In the genomic region with DNA sequence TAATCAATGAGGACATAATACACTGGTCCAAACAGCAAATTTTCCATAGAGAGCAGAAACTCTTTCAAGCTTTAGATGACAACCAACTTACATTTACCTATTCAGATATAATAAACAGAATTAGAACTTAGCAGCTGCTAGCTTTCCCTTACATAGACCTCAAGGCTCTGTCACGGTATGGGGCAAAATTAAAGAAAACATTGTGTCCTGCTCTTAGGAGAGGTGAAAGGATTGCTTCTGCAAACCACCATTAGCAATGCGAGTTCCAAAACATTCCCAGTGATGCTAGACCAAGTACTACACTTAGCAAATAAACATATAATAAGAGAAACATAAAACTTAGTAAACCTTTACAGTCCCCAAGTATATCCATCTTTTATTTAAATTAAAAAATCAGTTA, we compare ENCODE assay signal across 33 cellular contexts.
A peak's percentile ranks its signal among the peaks of the same experiment; 100 is the strongest.
DNase-seq lines count a peak whose midpoint lies in the region; TF ChIP-seq lines count a peak whose summit lies in the region.
"Had no signal": no experiment of that assay in that cellular context is flagged by ENCODE, and none has a peak within 500 bp of the region (broad histone marks: within the 10 kb centered on the region; RNA-seq: fewer than 3 reads in every experiment).

No MANE protein-coding gene starts in this region.

- peaks cover 68 to 72% of the 10 kb centered on the region in 2 experiments for H3K4me1 Mint-ChIP-seq in H9
- H3K4me1 Mint-ChIP-seq in glutamatergic neuron (ENCODE audit: low read depth, unreplicated experiment), result peaks cover 39% of the 10 kb centered on the region
- H3K4me1 Mint-ChIP-seq: activated naive CD8-positive, alpha-beta T cell treated with anti-CD3 and anti-CD28 coated beads for 36 hours; B cell; CD8-positive, alpha-beta memory T cell; stimulated activated naive CD8-positive, alpha-beta T cell treated with anti-CD3 and anti-CD28 coated beads, Interleukin-15, amount 100 ng/mL, for 72 hours had no signal

- H3K27ac Mint-ChIP-seq in H9 (peak overlapping the region; percentile 69 to 97 (median 91)), glutamatergic neuron (ENCODE audit: unreplicated experiment) (no peak overlapping the region)
- H3K27ac Mint-ChIP-seq: activated CD4-positive, alpha-beta T cell treated with anti-CD3 and anti-CD28 coated beads, Interleukin-2, amount 10 ng/mL, durations not matched to agents 7 days and 5 days; activated naive CD8-positive, alpha-beta T cell treated with anti-CD3 and anti-CD28 coated beads for 36 hours; B cell; stimulated activated naive CD8-positive, alpha-beta T cell treated with anti-CD3 and anti-CD28 coated beads, Interleukin-15, amount 100 ng/mL, for 72 hours had no signal

- H2BK120ac ChIP-seq in H9 (ENCODE audit: low read depth, low read length, poor library complexity, severe bottlenecking), result no peak overlapping the region
- no peak overlapping the region for H2BK120ac ChIP-seq in mesendoderm (ENCODE audit: low read depth, low read length)
- no peak overlapping the region for H2BK120ac ChIP-seq in trophoblast cell (ENCODE audit: insufficient read depth, low read length, poor library complexity)

- no peak overlapping the region for H2BK20ac ChIP-seq in H9 (ENCODE audit: low read depth, low read length, poor library complexity, severe bottlenecking)

- no peaks in the 10 kb centered on the region for H4K20me1 ChIP-seq in H9 (ENCODE audit: control insufficient read depth, insufficient read depth, insufficient read length)

- no peak overlapping the region for H4K5ac ChIP-seq in H9 (ENCODE audit: insufficient read length, low read depth, low read length)
- H4K5ac ChIP-seq in mesendoderm (ENCODE audit: low read length), result no peak overlapping the region

- no peak overlapping the region for H4K91ac ChIP-seq in H9 (ENCODE audit: insufficient read length, low read depth, low read length)
- H4K91ac ChIP-seq in trophoblast cell (ENCODE audit: low read depth, low read length), result no peak overlapping the region

- H3K36me3 ChIP-seq in SJCRH30, result no peaks in the 10 kb centered on the region
- H3K36me3 ChIP-seq in mesendoderm (ENCODE audit: control insufficient read depth, insufficient read depth, low read length), result no peaks in the 10 kb centered on the region
- no peaks in the 10 kb centered on the region for H3K36me3 ChIP-seq in trophoblast cell (ENCODE audit: control insufficient read depth in 1 of 2, insufficient read depth in 2 of 2, low read length in 2 of 2)
- H3K36me3 ChIP-seq: left ventricle myocardium inferior, neutrophil, SJSA1, uterus, WERI-Rb-1 had no signal

- H3K4me3 Mint-ChIP-seq in H9 (no peak overlapping the region), glutamatergic neuron (ENCODE audit: unreplicated experiment) (no peak overlapping the region)
- H3K4me3 Mint-ChIP-seq: activated CD4-positive, alpha-beta T cell treated with anti-CD3 and anti-CD28 coated beads, Interleukin-2, amount 10 ng/mL, durations not matched to agents 7 days and 5 days; activated naive CD8-positive, alpha-beta T cell treated with anti-CD3 and anti-CD28 coated beads for 36 hours; activated T-cell treated with anti-CD3 and anti-CD28 coated beads, Interleukin-2, amount 50 U/mL, for 4 hours; B cell; CD8-positive, alpha-beta memory T cell; stimulated activated naive CD8-positive, alpha-beta T cell treated with anti-CD3 and anti-CD28 coated beads, Interleukin-15, amount 100 ng/mL, for 72 hours had no signal

- no peak overlapping the region for H4K12ac ChIP-seq in trophoblast cell (ENCODE audit: low read depth, low read length)

- WGBS in H9 (ENCODE audit: extremely low coverage, insufficient read length, low lambda C conversion rate), result no CpG with 5 or more reads among the region's 2 CpGs
- no CpG with 5 or more reads among the region's 2 CpGs for WGBS in mesendoderm (ENCODE audit: extremely low coverage, insufficient coverage, low lambda C conversion rate)
- no CpG with 5 or more reads among the region's 2 CpGs for WGBS in trophoblast cell (ENCODE audit: extremely low coverage, insufficient coverage, insufficient read length)

- H2AFZ ChIP-seq in H9 (ENCODE audit: low read length) (no peak overlapping the region), trophoblast cell (ENCODE audit: insufficient read depth, low read length, poor library complexity) (no peak overlapping the region)

- H3K27ac ChIP-seq in H9 (ENCODE audit: insufficient read length, low read depth, low read length) (no peak overlapping the region), SJCRH30 (peak overlapping the region; percentile 93), mesendoderm (ENCODE audit: low read depth, low read length) (no peak overlapping the region), trophoblast cell (ENCODE audit: low read depth, low read length) (no peak overlapping the region)
- H3K27ac ChIP-seq: left ventricle myocardium inferior, neutrophil, SJSA1, spleen, uterus, WERI-Rb-1 had no signal

- no peaks in the 10 kb centered on the region for H3K23me2 ChIP-seq in H9 (ENCODE audit: insufficient read length, low read depth, low read length, poor library complexity, severe bottlenecking)

- no peaks in the 10 kb centered on the region for H3K9me3 ChIP-seq in H9 (ENCODE audit: control insufficient read depth, low read depth, low read length)
- no peaks in the 10 kb centered on the region for H3K9me3 ChIP-seq in SJCRH30 (replicated peaks)
- H3K9me3 ChIP-seq in trophoblast cell (ENCODE audit: insufficient read depth, low read depth, low read length), result no peaks in the 10 kb centered on the region
- H3K9me3 ChIP-seq: left ventricle myocardium inferior, neutrophil, SJSA1, spleen, uterus had no signal

- H3K23ac ChIP-seq in H9 (ENCODE audit: insufficient read length, low read depth, low read length) (no peak overlapping the region), mesendoderm (ENCODE audit: low read length) (no peak overlapping the region), trophoblast cell (ENCODE audit: low read length) (no peak overlapping the region)

- H3K79me2 ChIP-seq in H9 (ENCODE audit: insufficient read depth, low read length), result no peaks in the 10 kb centered on the region
- no peaks in the 10 kb centered on the region for H3K79me2 ChIP-seq in mesendoderm (ENCODE audit: control insufficient read depth, insufficient read depth, low read length)
- no peaks in the 10 kb centered on the region for H3K79me2 ChIP-seq in trophoblast cell (ENCODE audit: control insufficient read depth, insufficient read depth, low read length, poor library complexity)

- no peaks in the 10 kb centered on the region for H3K27me3 ChIP-seq in H9 (ENCODE audit: insufficient read depth, low read length)
- H3K27me3 ChIP-seq in SJCRH30, result no peaks in the 10 kb centered on the region
- no peaks in the 10 kb centered on the region for H3K27me3 ChIP-seq in mesendoderm (ENCODE audit: insufficient read depth, low read length, poor library complexity)
- H3K27me3 ChIP-seq in trophoblast cell (ENCODE audit: insufficient read depth, low read length), result no peaks in the 10 kb centered on the region
- H3K27me3 ChIP-seq: neutrophil, SJSA1, spleen, uterus had no signal

- TF ChIP-seq CTCF in H9 (conservative IDR thresholded peaks at IDR 0.05) (no peak), glutamatergic neuron (IDR thresholded peaks at IDR 0.05; ENCODE audit: partially characterized antibody, unreplicated experiment) (no peak)

- H3K27me3 Mint-ChIP-seq in H9 (ENCODE audit: low read depth), result no peaks in the 10 kb centered on the region
- peaks cover 4% of the 10 kb centered on the region for H3K27me3 Mint-ChIP-seq in glutamatergic neuron (ENCODE audit: unreplicated experiment)
- H3K27me3 Mint-ChIP-seq: activated CD4-positive, alpha-beta T cell treated with anti-CD3 and anti-CD28 coated beads, Interleukin-2, amount 10 ng/mL, durations not matched to agents 7 days and 5 days; activated naive CD8-positive, alpha-beta T cell treated with anti-CD3 and anti-CD28 coated beads for 36 hours; B cell; CD8-positive, alpha-beta memory T cell; stimulated activated naive CD8-positive, alpha-beta T cell treated with anti-CD3 and anti-CD28 coated beads, Interleukin-15, amount 100 ng/mL, for 72 hours had no signal

- H3K4me3 ChIP-seq in SJCRH30 (peak overlapping the region; percentile 20), mesendoderm (ENCODE audit: low read length) (no peak overlapping the region), trophoblast cell (ENCODE audit: low read depth, low read length) (no peak overlapping the region)
- H3K4me3 ChIP-seq: left ventricle myocardium inferior, SJSA1, spleen, uterus had no signal

- peak overlapping the region; percentile 72 for H3K18ac ChIP-seq in H9 (ENCODE audit: insufficient read length, low read depth, low read length)
- H3K18ac ChIP-seq in mesendoderm (ENCODE audit: low read length), result no peak overlapping the region
- H3K18ac ChIP-seq in trophoblast cell (ENCODE audit: low read length), result no peak overlapping the region

- H3K4ac ChIP-seq in H9 (ENCODE audit: low read depth, low read length), result no peak overlapping the region; the same call in 1 of the 2 replicates
- no peak overlapping the region for H3K4ac ChIP-seq in mesendoderm (ENCODE audit: low read depth, low read length)
- H3K4ac ChIP-seq in trophoblast cell (ENCODE audit: low read depth, low read length), result no peak overlapping the region

- H3K79me1 ChIP-seq in H9 (ENCODE audit: insufficient read depth, low read depth, low read length, poor library complexity, severe bottlenecking), result no peaks in the 10 kb centered on the region
- H3K79me1 ChIP-seq in mesendoderm (ENCODE audit: low read length), result no peaks in the 10 kb centered on the region
- H3K79me1 ChIP-seq in trophoblast cell (ENCODE audit: low read length), result peaks cover under 1% of the 10 kb centered on the region

- H3K9me3 Mint-ChIP-seq in H9 (no peaks in the 10 kb centered on the region), glutamatergic neuron (ENCODE audit: unreplicated experiment) (no peaks in the 10 kb centered on the region)
- H3K9me3 Mint-ChIP-seq: activated CD4-positive, alpha-beta T cell treated with anti-CD3 and anti-CD28 coated beads, Interleukin-2, amount 10 ng/mL, durations not matched to agents 7 days and 5 days; activated naive CD8-positive, alpha-beta T cell treated with anti-CD3 and anti-CD28 coated beads for 36 hours; activated T-cell treated with anti-CD3 and anti-CD28 coated beads, Interleukin-2, amount 50 U/mL, for 4 hours; CD8-positive, alpha-beta memory T cell; stimulated activated naive CD8-positive, alpha-beta T cell treated with anti-CD3 and anti-CD28 coated beads, Interleukin-15, amount 100 ng/mL, for 72 hours had no signal

- no peak overlapping the region for H2BK15ac ChIP-seq in H9 (ENCODE audit: low read depth, low read length)
- H2BK15ac ChIP-seq in mesendoderm (replicated peaks; ENCODE audit: low read depth), result no peak overlapping the region

- H3T11ph ChIP-seq in H9 (ENCODE audit: low read length), result peak overlapping the region; percentile 5

- H3K9ac ChIP-seq in H9 (ENCODE audit: extremely low read depth, insufficient read length, low read length) (no peak overlapping the region), mesendoderm (ENCODE audit: low read length) (no peak overlapping the region), trophoblast cell (ENCODE audit: low read length) (no peak overlapping the region)

- DNase-seq in H9 (no peak), NCI-H1417 (lab: John Stamatoyannopoulos, UW) (peak; percentile 15 to 79 (median 29)), SJCRH30 (peak; percentile 73 to 95), mesendoderm (peak; percentile 56), trophoblast cell (no peak), glutamatergic neuron (no peak)
- no peak for DNase-seq in activated T-cell treated with anti-CD3 and anti-CD28 coated beads, Interleukin-2, amount 50 U/mL, for 1 hour
- DNase-seq: ACHN; activated CD4-positive, alpha-beta T cell treated with anti-CD3 and anti-CD28 coated beads, Interleukin-2, amount 10 ng/mL, durations not matched to agents 7 days and 5 days; activated gamma-delta T cell; activated naive CD8-positive, alpha-beta T cell treated with anti-CD3 and anti-CD28 coated beads for 36 hours; activated T-cell treated with anti-CD3 and anti-CD28 coated beads, Interleukin-2, amount 50 U/mL, for 4 hours; anterior cingulate cortex; CD8-positive, alpha-beta memory T cell; effector memory CD4-positive, alpha-beta T cell; GOT3; IMR-90; islet precursor cell; left ventricle myocardium inferior; mesenchymal stem cell; MV-4-11; NCI-H187 treated with DMSO at 0.1 percent for 48 hours; NCI-H226; right cardiac atrium; RPMI8226; spleen; stimulated activated CD4-positive, alpha-beta T cell treated with anti-CD3 and anti-CD28 coated beads, Interleukin-2, amount 100 ng/mL, for 24 hours; stimulated activated naive CD8-positive, alpha-beta T cell treated with anti-CD3 and anti-CD28 coated beads, Interleukin-15, amount 100 ng/mL, for 72 hours; uterus; WERI-Rb-1 had no signal

- no peak overlapping the region for H2BK5ac ChIP-seq in H9 (ENCODE audit: insufficient read length, low read length)
- H2BK5ac ChIP-seq in mesendoderm (ENCODE audit: low read length), result no peak overlapping the region
- no peak overlapping the region for H2BK5ac ChIP-seq in trophoblast cell (ENCODE audit: low read depth, low read length, poor library complexity)

- H3K56ac ChIP-seq in H9 (ENCODE audit: insufficient read length, low read depth, low read length) (no peak overlapping the region), mesendoderm (ENCODE audit: low read length) (peak overlapping the region; percentile 42)

- H4K8ac ChIP-seq in H9 (replicated peaks; ENCODE audit: insufficient read length, low read depth, low read length) (no peak overlapping the region), mesendoderm (ENCODE audit: low read depth, low read length) (no peak overlapping the region), trophoblast cell (ENCODE audit: low read depth, low read length) (no peak overlapping the region)

- H3K4me2 ChIP-seq in H9 (ENCODE audit: insufficient read depth, insufficient read length, low read length) (no peak overlapping the region), mesendoderm (ENCODE audit: low read length) (no peak overlapping the region), trophoblast cell (ENCODE audit: low read length) (no peak overlapping the region)

- H2BK12ac ChIP-seq in H9 (ENCODE audit: insufficient read length, low read depth, low read length) (no peak overlapping the region), trophoblast cell (ENCODE audit: low read length) (no peak overlapping the region)

- H3K4me1 ChIP-seq in H9 (ENCODE audit: insufficient read depth, low read length), result peaks cover 15% of the 10 kb centered on the region; the same call in 1 of the 2 replicates
- peaks cover 76% of the 10 kb centered on the region for H3K4me1 ChIP-seq in SJCRH30
- peaks cover 10% of the 10 kb centered on the region for H3K4me1 ChIP-seq in mesendoderm (ENCODE audit: control insufficient read depth, low read depth, low read length)
- H3K4me1 ChIP-seq in trophoblast cell (ENCODE audit: control insufficient read depth in 1 of 2, insufficient read depth in 2 of 2, low read length in 2 of 2), result peaks cover 5 to 9% of the 10 kb centered on the region in 2 experiments
- H3K4me1 ChIP-seq: left ventricle myocardium inferior, spleen, uterus had no signal

- no peak overlapping the region for H2AK5ac ChIP-seq in H9 (ENCODE audit: insufficient read length, low read length)
- H2AK5ac ChIP-seq in mesendoderm (ENCODE audit: low read length), result no peak overlapping the region
- H2AK5ac ChIP-seq in trophoblast cell (ENCODE audit: low read length), result no peak overlapping the region

- H3K36me3 Mint-ChIP-seq in H9 (ENCODE audit: insufficient read depth in 1 of 3, low read depth in 3 of 3), result peaks cover 0 to 2% (median 0%) of the 10 kb centered on the region in 3 experiments; a peak in 3 of 7 replicates
- H3K36me3 Mint-ChIP-seq in glutamatergic neuron (ENCODE audit: unreplicated experiment), result no peaks in the 10 kb centered on the region

- no peak overlapping the region for H3K14ac ChIP-seq in H9 (ENCODE audit: insufficient read depth, low read length)
- no peak overlapping the region for H3K14ac ChIP-seq in trophoblast cell (ENCODE audit: low read length)

Comparison
In these comparisons a context has a peak if more than half of its experiments do, and no peak if none do; other contexts are left out.
1. DNase-seq: peak in NCI-H1417 (3 of 3), SJCRH30 (2 of 2) and mesendoderm (single experiment); none in H9 (single experiment), trophoblast cell (0 of 2), glutamatergic neuron (single experiment) and activated T-cell treated with anti-CD3 and anti-CD28 coated beads, Interleukin-2, amount 50 U/mL, for 1 hour (single experiment).